In the genomic region with DNA sequence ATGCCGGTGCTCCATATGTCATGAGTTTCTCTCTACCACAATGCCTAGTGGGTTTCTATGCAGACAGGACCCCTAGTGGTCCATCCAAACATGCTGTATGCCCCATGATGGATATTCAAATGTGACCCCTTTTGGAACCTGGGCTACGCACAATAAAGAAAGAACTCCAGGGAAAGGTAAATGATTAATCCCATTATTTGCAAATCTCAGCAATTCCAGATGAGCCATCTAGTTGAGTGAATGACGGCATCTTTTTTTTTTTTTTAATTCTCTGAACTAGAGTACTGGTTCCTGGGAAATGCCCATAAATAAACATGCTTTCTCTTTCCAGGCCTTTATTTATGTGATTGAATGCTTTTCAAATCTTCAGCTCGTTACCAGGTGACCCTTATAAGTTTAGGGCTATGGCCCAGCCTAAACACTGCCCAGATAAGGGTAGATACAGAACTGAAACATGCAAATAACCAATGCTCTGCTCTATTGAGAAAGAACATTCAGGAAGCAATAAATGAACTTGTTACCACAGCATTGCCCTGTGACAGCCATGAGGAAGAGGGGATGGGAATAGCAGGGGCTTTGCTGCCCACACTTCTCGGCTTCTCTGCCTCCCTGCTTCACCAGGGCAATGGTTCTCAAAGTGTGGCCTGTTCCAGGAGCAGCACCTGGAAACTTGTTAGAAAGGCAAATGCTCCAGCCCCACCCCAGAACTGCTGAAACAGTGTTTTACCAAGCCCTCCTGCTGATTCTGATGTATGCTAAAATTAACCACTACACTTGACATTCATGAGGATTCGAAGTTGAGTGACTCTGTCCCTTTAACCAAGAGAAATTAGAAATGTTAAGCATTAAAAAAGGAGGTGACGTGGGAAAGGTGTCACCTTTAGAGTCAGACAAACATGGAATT, we compare ENCODE assay signal across 11 cellular contexts.
A peak's percentile ranks its signal among the peaks of the same experiment; 100 is the strongest.
DNase-seq lines count a peak whose midpoint lies in the region; ATAC-seq and TF ChIP-seq lines count a peak whose summit lies in the region.
"Had no signal": no experiment of that assay in that cellular context is flagged by ENCODE, and none has a peak within 500 bp of the region (broad histone marks: within the 10 kb centered on the region; RNA-seq: fewer than 3 reads in every experiment).

No MANE protein-coding gene starts in this region.

- intact Hi-C loops in Caco-2 (cut with micrococcal nuclease; ENCODE audit: unreplicated experiment) = no loop called here

- CTCF ChIA-PET in Caco-2 (lab: Charles Lee) = no interaction called here

- TF ChIP-seq CTCF in endodermal cell (conservative IDR thresholded peaks at IDR 0.05) = peak; percentile 54
- peak in 1 of 2 experiments; percentile 6 for TF ChIP-seq CTCF in Caco-2 (IDR thresholded peaks at IDR 0.05; ENCODE audit: insufficient read depth in 1 of 2, low read depth in 1 of 2, low read length in 1 of 2, severe bottlenecking in 1 of 2, unreplicated experiment in 1 of 2)

- no peak overlapping the region for H2AK5ac ChIP-seq in mesendoderm (ENCODE audit: low read length)

- H3K9ac ChIP-seq in endodermal cell (ENCODE audit: extremely low read depth, low read length, poor library complexity, severe bottlenecking) (no peak overlapping the region), mesendoderm (ENCODE audit: low read length) (no peak overlapping the region)

- peaks cover 5% of the 10 kb centered on the region for H3K27me3 ChIP-seq in endodermal cell (ENCODE audit: control insufficient read depth, insufficient read depth, low read length, poor library complexity, severe bottlenecking)
- no peaks in the 10 kb centered on the region for H3K27me3 ChIP-seq in mesendoderm (ENCODE audit: insufficient read depth, low read length, poor library complexity)
- no peaks in the 10 kb centered on the region for H3K27me3 ChIP-seq in Caco-2 (replicated peaks; ENCODE audit: control insufficient read depth, insufficient read depth, low read length)

- no peak overlapping the region for H3K4me2 ChIP-seq in mesendoderm (ENCODE audit: low read length)

- H2BK5ac ChIP-seq in mesendoderm (ENCODE audit: low read length) = no peak overlapping the region

- H3K18ac ChIP-seq in mesendoderm (ENCODE audit: low read length) = no peak overlapping the region

- H3K27me3 Mint-ChIP-seq in endodermal cell (ENCODE audit: insufficient read depth) (peaks cover 5% of the 10 kb centered on the region), Caco-2 (ENCODE audit: insufficient read depth, unreplicated experiment) (peaks cover 4% of the 10 kb centered on the region)

- H3K4me3 Mint-ChIP-seq in endodermal cell = no peak overlapping the region
- H3K4me3 Mint-ChIP-seq in Caco-2 (ENCODE audit: unreplicated experiment) = no peak overlapping the region
- H3K4me3 Mint-ChIP-seq: CD8-positive, alpha-beta T cell; dendritic cell treated with granulocyte-macrophage colony-stimulating factor and Interleukin-4, amounts not matched to agents 40 ng/mL and 50 ng/mL, for 4 days had no signal

- ATAC-seq in GM18508 (IDR thresholded peaks at IDR 0.05; ENCODE audit: insufficient read depth, unreplicated experiment) = peak; percentile 98
- peak; percentile 96 for ATAC-seq in GM21390 (IDR thresholded peaks at IDR 0.05; ENCODE audit: unreplicated experiment)
- ATAC-seq in HG03095 (IDR thresholded peaks at IDR 0.05; ENCODE audit: unreplicated experiment) = peak; percentile 84
- ATAC-seq: CD8-positive, alpha-beta T cell had no signal

- no peak overlapping the region for H2BK15ac ChIP-seq in mesendoderm (replicated peaks; ENCODE audit: low read depth)

- H3K23ac ChIP-seq in mesendoderm (ENCODE audit: low read length) = no peak overlapping the region

- no peak overlapping the region for H4K5ac ChIP-seq in mesendoderm (ENCODE audit: low read length)

- H3K27ac ChIP-seq in endodermal cell (ENCODE audit: low read depth, low read length) (no peak overlapping the region), mesendoderm (ENCODE audit: low read depth, low read length) (no peak overlapping the region)

- H3K36me3 ChIP-seq in endodermal cell (ENCODE audit: control insufficient read depth, insufficient read depth, low read length) (no peaks in the 10 kb centered on the region), mesendoderm (ENCODE audit: control insufficient read depth, insufficient read depth, low read length) (no peaks in the 10 kb centered on the region), Caco-2 (ENCODE audit: control insufficient read depth, insufficient read depth, low read length) (no peaks in the 10 kb centered on the region)

- no peak overlapping the region for H3K56ac ChIP-seq in mesendoderm (ENCODE audit: low read length)

- 83 to 89% methylated on average over 4 to 7 of the region's 7 CpGs for WGBS in endodermal cell (ENCODE audit: insufficient coverage in 1 of 2, insufficient read length in 1 of 2), 2 experiments
- WGBS in mesendoderm (ENCODE audit: extremely low coverage, insufficient coverage, low lambda C conversion rate) = no CpG with 5 or more reads among the region's 7 CpGs

- no peaks in the 10 kb centered on the region for H3K79me2 ChIP-seq in mesendoderm (ENCODE audit: control insufficient read depth, insufficient read depth, low read length)

- POLR2A ChIA-PET in Caco-2 (lab: Charles Lee) = no interaction called here

- H3K9me3 ChIP-seq in endodermal cell (ENCODE audit: control insufficient read depth, low read length) (no peaks in the 10 kb centered on the region), Caco-2 (no peaks in the 10 kb centered on the region)

- BruUV-seq in Caco-2 (replicated peaks; lab: Mats Ljungman, UMichigan) = no TSS peak

- no peaks in the 10 kb centered on the region for H3K79me1 ChIP-seq in mesendoderm (ENCODE audit: low read length)

- H3K4me1 ChIP-seq in endodermal cell (ENCODE audit: control insufficient read depth, insufficient read depth, low read length) = peaks cover 8% of the 10 kb centered on the region
- no peaks in the 10 kb centered on the region for H3K4me1 ChIP-seq in mesendoderm (ENCODE audit: control insufficient read depth, low read depth, low read length)
- no peaks in the 10 kb centered on the region for H3K4me1 ChIP-seq in Caco-2

- H3K36me3 Mint-ChIP-seq in endodermal cell (ENCODE audit: low read depth) (no peaks in the 10 kb centered on the region), Caco-2 (ENCODE audit: insufficient read depth, unreplicated experiment) (no peaks in the 10 kb centered on the region)
- H3K36me3 Mint-ChIP-seq: CD8-positive, alpha-beta T cell had no signal

- no peak for DNase-seq in endodermal cell
- DNase-seq in mesendoderm = no peak
- no peak for DNase-seq in Caco-2
- no peak for DNase-seq in HCEC 1CT
- DNase-seq in islet precursor cell = no peak
- DNase-seq: CD8-positive, alpha-beta T cell; stimulated activated CD4-positive, alpha-beta T cell treated with anti-CD3 and anti-CD28 coated beads, Interleukin-1b, Interleukin-23, amount 100 ng/mL, for 48 hours had no signal

- H3K4ac ChIP-seq in mesendoderm (ENCODE audit: low read depth, low read length) = no peak overlapping the region

- no peak overlapping the region for H2BK120ac ChIP-seq in mesendoderm (ENCODE audit: low read depth, low read length)

- H3K4me1 Mint-ChIP-seq in endodermal cell (peaks cover 9% of the 10 kb centered on the region), Caco-2 (ENCODE audit: low read depth, unreplicated experiment) (no peaks in the 10 kb centered on the region)

- peaks cover 11% of the 10 kb centered on the region for H3K9me3 Mint-ChIP-seq in endodermal cell
- H3K9me3 Mint-ChIP-seq in Caco-2 (ENCODE audit: unreplicated experiment) = peaks cover 13% of the 10 kb centered on the region

- no peak overlapping the region for H4K8ac ChIP-seq in mesendoderm (ENCODE audit: low read depth, low read length)

- no peak overlapping the region for H3K4me3 ChIP-seq in endodermal cell (ENCODE audit: low read length)
- no peak overlapping the region for H3K4me3 ChIP-seq in mesendoderm (ENCODE audit: low read length)
- no peak overlapping the region for H3K4me3 ChIP-seq in Caco-2 (ENCODE audit: low read depth, low read length)

- no peak overlapping the region for H3K27ac Mint-ChIP-seq in endodermal cell
- H3K27ac Mint-ChIP-seq in Caco-2 (ENCODE audit: unreplicated experiment) = no peak overlapping the region
- H3K27ac Mint-ChIP-seq: CD8-positive, alpha-beta T cell; dendritic cell treated with granulocyte-macrophage colony-stimulating factor and Interleukin-4, amounts not matched to agents 40 ng/mL and 50 ng/mL, for 4 days had no signal
